1 cellular context compared by ENCODE assay signal in the genomic region with DNA sequence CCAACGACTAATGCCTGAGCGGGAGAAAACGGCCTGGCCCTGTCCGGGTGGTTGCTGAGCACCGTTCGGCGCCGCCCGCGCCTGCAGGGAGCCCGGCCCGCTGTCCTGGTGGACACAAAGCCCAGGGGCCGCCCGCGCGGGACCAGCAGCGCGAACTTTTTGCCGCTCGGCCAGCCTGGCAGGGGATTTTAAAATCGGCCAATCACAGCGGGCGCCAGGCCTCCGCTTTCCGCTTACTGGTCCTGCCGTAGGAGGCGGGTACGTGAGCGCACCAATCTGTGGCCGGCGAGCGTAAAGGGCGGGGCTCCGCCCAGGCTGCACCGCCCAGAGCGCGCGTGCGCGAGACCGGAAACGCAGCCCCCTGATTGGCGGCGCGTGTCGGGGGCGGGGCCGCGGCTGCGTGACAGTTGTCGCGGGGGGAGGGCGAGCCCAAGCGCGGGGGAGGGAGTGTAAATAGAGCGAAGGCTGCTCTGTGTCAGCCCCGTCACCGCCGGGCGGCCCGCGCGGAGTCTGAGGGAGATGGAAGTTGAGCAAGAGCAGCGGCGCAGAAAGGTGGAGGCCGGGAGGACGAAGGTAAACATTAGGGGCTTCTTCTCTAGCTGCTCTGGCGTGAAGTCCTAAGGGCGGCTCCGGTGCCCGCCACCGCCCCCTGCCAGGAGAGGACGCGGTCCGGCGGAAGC.
A peak's percentile ranks its signal among the peaks of the same experiment; 100 is the strongest.
TF ChIP-seq lines count a peak whose summit lies in the region.

Gene C21orf58 (minus strand): TSS at position 161 of the 680 bp plus-strand sequence. CDS start 1,132 bp downstream, outside the sequence.
A gene with protein sequence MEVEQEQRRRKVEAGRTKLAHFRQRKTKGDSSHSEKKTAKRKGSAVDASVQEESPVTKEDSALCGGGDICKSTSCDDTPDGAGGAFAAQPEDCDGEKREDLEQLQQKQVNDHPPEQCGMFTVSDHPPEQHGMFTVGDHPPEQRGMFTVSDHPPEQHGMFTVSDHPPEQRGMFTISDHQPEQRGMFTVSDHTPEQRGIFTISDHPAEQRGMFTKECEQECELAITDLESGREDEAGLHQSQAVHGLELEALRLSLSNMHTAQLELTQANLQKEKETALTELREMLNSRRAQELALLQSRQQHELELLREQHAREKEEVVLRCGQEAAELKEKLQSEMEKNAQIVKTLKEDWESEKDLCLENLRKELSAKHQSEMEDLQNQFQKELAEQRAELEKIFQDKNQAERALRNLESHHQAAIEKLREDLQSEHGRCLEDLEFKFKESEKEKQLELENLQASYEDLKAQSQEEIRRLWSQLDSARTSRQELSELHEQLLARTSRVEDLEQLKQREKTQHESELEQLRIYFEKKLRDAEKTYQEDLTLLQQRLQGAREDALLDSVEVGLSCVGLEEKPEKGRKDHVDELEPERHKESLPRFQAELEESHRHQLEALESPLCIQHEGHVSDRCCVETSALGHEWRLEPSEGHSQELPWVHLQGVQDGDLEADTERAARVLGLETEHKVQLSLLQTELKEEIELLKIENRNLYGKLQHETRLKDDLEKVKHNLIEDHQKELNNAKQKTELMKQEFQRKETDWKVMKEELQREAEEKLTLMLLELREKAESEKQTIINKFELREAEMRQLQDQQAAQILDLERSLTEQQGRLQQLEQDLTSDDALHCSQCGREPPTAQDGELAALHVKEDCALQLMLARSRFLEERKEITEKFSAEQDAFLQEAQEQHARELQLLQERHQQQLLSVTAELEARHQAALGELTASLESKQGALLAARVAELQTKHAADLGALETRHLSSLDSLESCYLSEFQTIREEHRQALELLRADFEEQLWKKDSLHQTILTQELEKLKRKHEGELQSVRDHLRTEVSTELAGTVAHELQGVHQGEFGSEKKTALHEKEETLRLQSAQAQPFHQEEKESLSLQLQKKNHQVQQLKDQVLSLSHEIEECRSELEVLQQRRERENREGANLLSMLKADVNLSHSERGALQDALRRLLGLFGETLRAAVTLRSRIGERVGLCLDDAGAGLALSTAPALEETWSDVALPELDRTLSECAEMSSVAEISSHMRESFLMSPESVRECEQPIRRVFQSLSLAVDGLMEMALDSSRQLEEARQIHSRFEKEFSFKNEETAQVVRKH (N-terminal part only) (plus strand): TSS at position 447 of the 680 bp plus-strand sequence. CDS start 73 bp downstream, at position 520.

TF ChIP-seq in HepG2, 621 proteins besides CTCF, POLR2A, EP300 and RAD21 (continues in another document):
- no peak for TF ChIP-seq RNF2 (conservative IDR thresholded peaks at IDR 0.05; ENCODE audit: low read depth)
- 0 out of 2 replicates have a peak, but pooled peaks have one; percentile 12 for TF ChIP-seq ZMYM2 (CRISPR knock-in tag; IDR thresholded peaks at IDR 0.05)
- no peak for TF ChIP-seq SOX6 (IDR thresholded peaks at IDR 0.05)
- 0 out of 2 replicates have a peak, but pooled peaks have one; percentile 49 for TF ChIP-seq SOX6 (CRISPR knock-in tag; IDR thresholded peaks at IDR 0.05)
- TF ChIP-seq FOXK2 (IDR thresholded peaks at IDR 0.05), result 0 out of 2 replicates have a peak, but pooled peaks have one; percentile 34
- TF ChIP-seq HIVEP1 (CRISPR knock-in tag; IDR thresholded peaks at IDR 0.05), result 0 out of 2 replicates have a peak, but pooled peaks have one; percentile 36
- TF ChIP-seq ZBTB37 (CRISPR knock-in tag; IDR thresholded peaks at IDR 0.05), result no peak
- TF ChIP-seq KLF12 (CRISPR knock-in tag; IDR thresholded peaks at IDR 0.05; ENCODE audit: borderline replicate concordance), result no peak
- TF ChIP-seq FLYWCH1 (CRISPR knock-in tag; IDR thresholded peaks at IDR 0.05), result no peak
- TF ChIP-seq ZNF274 (CRISPR knock-in tag; IDR thresholded peaks at IDR 0.05), result no peak
- 0 out of 2 replicates have a peak, but pooled peaks have one; percentile 72 for TF ChIP-seq NAIF1 (CRISPR knock-in tag; IDR thresholded peaks at IDR 0.05; ENCODE audit: borderline replicate concordance)
- TF ChIP-seq CEBPG (CRISPR knock-in tag; IDR thresholded peaks at IDR 0.05), result no peak
- no peak for TF ChIP-seq GPN1 (CRISPR knock-in tag; IDR thresholded peaks at IDR 0.05; ENCODE audit: borderline replicate concordance)
- peak; percentile 84 for TF ChIP-seq SRSF1 (optimal IDR thresholded peaks at IDR 0.05; ENCODE audit: low read depth, low read length)
- no peak for TF ChIP-seq GPBP1L1 (CRISPR knock-in tag; IDR thresholded peaks at IDR 0.05)
- TF ChIP-seq TEF (CRISPR knock-in tag; IDR thresholded peaks at IDR 0.05), result no peak; the same call in 1 of the 2 replicates
- peak; percentile 78 for TF ChIP-seq GATAD1 (CRISPR knock-in tag; IDR thresholded peaks at IDR 0.05)
- peak; percentile 47; the same call in 1 of the 2 replicates for TF ChIP-seq KMT2B (CRISPR knock-in tag; IDR thresholded peaks at IDR 0.05)
- TF ChIP-seq ASH2L (IDR thresholded peaks at IDR 0.05; ENCODE audit: insufficient read length, low read depth, low read length), result peak; percentile 79
- TF ChIP-seq, protein P1, sequence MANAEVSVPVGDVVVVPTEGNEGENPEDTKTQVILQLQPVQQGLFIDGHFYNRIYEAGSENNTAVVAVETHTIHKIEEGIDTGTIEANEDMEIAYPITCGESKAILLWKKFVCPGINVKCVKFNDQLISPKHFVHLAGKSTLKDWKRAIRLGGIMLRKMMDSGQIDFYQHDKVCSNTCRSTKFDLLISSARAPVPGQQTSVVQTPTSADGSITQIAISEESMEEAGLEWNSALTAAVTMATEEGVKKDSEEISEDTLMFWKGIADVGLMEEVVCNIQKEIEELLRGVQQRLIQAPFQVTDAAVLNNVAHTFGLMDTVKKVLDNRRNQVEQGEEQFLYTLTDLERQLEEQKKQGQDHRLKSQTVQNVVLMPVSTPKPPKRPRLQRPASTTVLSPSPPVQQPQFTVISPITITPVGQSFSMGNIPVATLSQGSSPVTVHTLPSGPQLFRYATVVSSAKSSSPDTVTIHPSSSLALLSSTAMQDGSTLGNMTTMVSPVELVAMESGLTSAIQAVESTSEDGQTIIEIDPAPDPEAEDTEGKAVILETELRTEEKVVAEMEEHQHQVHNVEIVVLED (CRISPR knock-in tag; IDR thresholded peaks at IDR 0.05; ENCODE audit: borderline replicate concordance), result peak; percentile 90
- TF ChIP-seq ZNF263 (CRISPR knock-in tag; IDR thresholded peaks at IDR 0.05), result no peak
- no peak for TF ChIP-seq U2AF2 (IDR thresholded peaks at IDR 0.05; ENCODE audit: low read depth, low read length)
- 0 out of 2 replicates have a peak, but pooled peaks have one; percentile 77 for TF ChIP-seq ZNF280B (CRISPR knock-in tag; IDR thresholded peaks at IDR 0.05; ENCODE audit: borderline replicate concordance)
- peak; percentile 0; the same call in 1 of the 2 replicates for TF ChIP-seq ZSCAN29 (CRISPR knock-in tag; conservative IDR thresholded peaks at IDR 0.05)
- no peak for TF ChIP-seq NR2F6 (IDR thresholded peaks at IDR 0.05)
- no peak for TF ChIP-seq NR2F6 (CRISPR knock-in tag; IDR thresholded peaks at IDR 0.05)
- peak; percentile 17; the same call in 1 of the 2 replicates for TF ChIP-seq ZNF556 (CRISPR knock-in tag; IDR thresholded peaks at IDR 0.05; ENCODE audit: borderline replicate concordance)
- TF ChIP-seq ZNF570 (CRISPR knock-in tag; IDR thresholded peaks at IDR 0.05; ENCODE audit: borderline replicate concordance), result no peak
- 0 out of 2 replicates have a peak, but pooled peaks have one; percentile 35 for TF ChIP-seq ZNF749 (CRISPR knock-in tag; IDR thresholded peaks at IDR 0.05; ENCODE audit: borderline replicate concordance)
- TF ChIP-seq DNMT1 (CRISPR knock-in tag; IDR thresholded peaks at IDR 0.05), result no peak
- TF ChIP-seq ATF2 (CRISPR knock-in tag; IDR thresholded peaks at IDR 0.05), result 0 out of 2 replicates have a peak, but pooled peaks have one; percentile 12
- TF ChIP-seq NFYB (CRISPR knock-in tag; IDR thresholded peaks at IDR 0.05), result peak; percentile 97
- peak; percentile 60; the same call in 1 of the 2 replicates for TF ChIP-seq KDM5A (IDR thresholded peaks at IDR 0.05; ENCODE audit: borderline replicate concordance, low read length)
- peak; percentile 61; the same call in 1 of the 2 replicates for TF ChIP-seq MAZ (IDR thresholded peaks at IDR 0.05; ENCODE audit: borderline replicate concordance, low read depth, low read length)
- TF ChIP-seq MAZ (CRISPR knock-in tag; IDR thresholded peaks at IDR 0.05; ENCODE audit: low read depth), result 0 out of 2 replicates have a peak, but pooled peaks have one; percentile 32
- TF ChIP-seq ZNF224 (CRISPR knock-in tag; IDR thresholded peaks at IDR 0.05), result 0 out of 2 replicates have a peak, but pooled peaks have one; percentile 57
- no peak for TF ChIP-seq SUZ12 (IDR thresholded peaks at IDR 0.05; ENCODE audit: low read depth, low read length)
- TF ChIP-seq SP4 (CRISPR knock-in tag; IDR thresholded peaks at IDR 0.05), result peak; percentile 98
- TF ChIP-seq TP53 (CRISPR knock-in tag; conservative IDR thresholded peaks at IDR 0.05), result no peak
- TF ChIP-seq MYPOP (CRISPR knock-in tag; IDR thresholded peaks at IDR 0.05), result peak; percentile 93
- peak; percentile 9; the same call in 1 of the 2 replicates for TF ChIP-seq HOXA3 (CRISPR knock-in tag; IDR thresholded peaks at IDR 0.05)
- 0 out of 2 replicates have a peak, but pooled peaks have one; percentile 52 for TF ChIP-seq GATA4 (IDR thresholded peaks at IDR 0.05; ENCODE audit: borderline replicate concordance, low read depth)
- TF ChIP-seq FOSL2 (CRISPR knock-in tag; IDR thresholded peaks at IDR 0.05), result no peak
